In the genomic region with DNA sequence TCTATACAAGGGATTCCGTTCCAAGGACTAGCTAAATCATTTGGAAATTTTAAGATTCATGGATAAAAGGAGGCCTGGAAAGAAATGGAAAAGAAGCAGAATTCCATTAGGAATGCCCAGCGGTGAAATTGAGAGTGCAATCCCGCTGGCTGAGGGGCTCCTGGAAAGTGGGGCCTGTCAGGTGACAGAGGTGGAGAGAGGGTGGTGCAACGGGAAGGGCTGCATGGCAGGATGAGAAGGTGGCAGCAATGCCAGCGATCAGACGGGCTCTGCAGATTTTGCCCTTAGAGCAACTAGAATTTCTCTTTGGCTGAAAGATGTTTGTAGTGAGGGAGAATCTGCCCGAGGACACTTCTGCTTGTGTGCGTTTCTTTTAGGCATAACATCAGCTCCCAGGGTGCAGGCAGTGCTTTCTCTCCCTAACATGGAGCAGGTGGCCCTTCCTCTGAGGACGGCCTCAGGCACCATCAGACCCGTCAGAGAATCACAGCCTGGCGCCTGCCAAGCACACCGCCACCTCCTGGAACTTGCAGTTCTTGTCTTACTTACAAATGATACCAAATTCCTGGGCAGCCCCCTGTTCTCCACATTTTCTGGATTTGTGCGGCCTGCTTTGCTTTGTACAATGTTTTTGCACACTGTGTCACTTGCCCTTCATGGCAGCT, we compare ENCODE assay signal across 17 cellular contexts.
DNase-seq lines count a peak whose midpoint lies in the region; ATAC-seq, FAIRE-seq and TF ChIP-seq lines count a peak whose summit lies in the region.
"Had no signal": no experiment of that assay in that cellular context is flagged by ENCODE, and none has a peak within 500 bp of the region (broad histone marks: within the 10 kb centered on the region; RNA-seq: fewer than 3 reads in every experiment).

No MANE protein-coding gene starts in this region.

- no peak overlapping the region for H3K9ac ChIP-seq in mesendoderm (ENCODE audit: low read length)

- H3K4ac ChIP-seq in mesendoderm (ENCODE audit: low read depth, low read length), result no peak overlapping the region

- H2BK120ac ChIP-seq in mesendoderm (ENCODE audit: low read depth, low read length), result no peak overlapping the region

- no peak overlapping the region for H2BK5ac ChIP-seq in mesendoderm (ENCODE audit: low read length)

- H3K4me3 Mint-ChIP-seq in WTC11, result no peak overlapping the region
- H3K4me3 Mint-ChIP-seq: activated naive CD8-positive, alpha-beta T cell treated with anti-CD3 and anti-CD28 coated beads, Interleukin-2, amount 50 U/mL, for 24 hours; dendritic cell treated with granulocyte-macrophage colony-stimulating factor and Interleukin-4, amounts not matched to agents 40 ng/mL and 50 ng/mL, for 4 days; stimulated activated effector memory CD8-positive, alpha-beta T cell treated with anti-CD3 and anti-CD28 coated beads, Interleukin-12 subunit alpha, Interleukin-12 subunit beta, amount 100 ng/mL, for 72 hours had no signal

- no peaks in the 10 kb centered on the region for H3K36me3 ChIP-seq in mesendoderm (ENCODE audit: control insufficient read depth, insufficient read depth, low read length)
- H3K36me3 ChIP-seq in small intestine (ENCODE audit: control insufficient read depth in 2 of 2, insufficient read depth in 2 of 2, low read length in 2 of 2), result no peaks in the 10 kb centered on the region
- H3K36me3 ChIP-seq: SJSA1 had no signal

- H3K4me1 Mint-ChIP-seq in WTC11, result no peaks in the 10 kb centered on the region
- H3K4me1 Mint-ChIP-seq: activated naive CD8-positive, alpha-beta T cell treated with anti-CD3 and anti-CD28 coated beads, Interleukin-2, amount 50 U/mL, for 24 hours; stimulated activated effector memory CD8-positive, alpha-beta T cell treated with anti-CD3 and anti-CD28 coated beads, Interleukin-12 subunit alpha, Interleukin-12 subunit beta, amount 100 ng/mL, for 72 hours had no signal

- no peak for FAIRE-seq in small intestine (lab: Jason Lieb, UNC)
- FAIRE-seq: G401.6 had no signal

- no peak overlapping the region for H3K18ac ChIP-seq in mesendoderm (ENCODE audit: low read length)

- ATAC-seq in WTC11, result peak; percentile 55
- no peak for ATAC-seq in GM18519 (IDR thresholded peaks at IDR 0.05; ENCODE audit: low FRiP score, unreplicated experiment)
- ATAC-seq: activated naive CD8-positive, alpha-beta T cell treated with anti-CD3 and anti-CD28 coated beads, Interleukin-2, amount 50 U/mL, for 24 hours; stimulated activated effector memory CD8-positive, alpha-beta T cell treated with anti-CD3 and anti-CD28 coated beads, Interleukin-12 subunit alpha, Interleukin-12 subunit beta, amount 100 ng/mL, for 72 hours had no signal

- CTCF ChIA-PET in WTC11 (lab: Charles Lee), result no interaction called here

- no peak overlapping the region for H3K27ac Mint-ChIP-seq in WTC11
- H3K27ac Mint-ChIP-seq: activated naive CD8-positive, alpha-beta T cell treated with anti-CD3 and anti-CD28 coated beads, Interleukin-2, amount 50 U/mL, for 24 hours; dendritic cell treated with granulocyte-macrophage colony-stimulating factor and Interleukin-4, amounts not matched to agents 40 ng/mL and 50 ng/mL, for 4 days; stimulated activated effector memory CD8-positive, alpha-beta T cell treated with anti-CD3 and anti-CD28 coated beads, Interleukin-12 subunit alpha, Interleukin-12 subunit beta, amount 100 ng/mL, for 72 hours had no signal

- H3K27ac ChIP-seq in mesendoderm (ENCODE audit: low read depth, low read length) (no peak overlapping the region), small intestine (ENCODE audit: low read depth in 1 of 2, low read length in 1 of 2) (no peak overlapping the region)
- H3K27ac ChIP-seq: psoas muscle, SJSA1 had no signal

- H3K27me3 ChIP-seq in mesendoderm (ENCODE audit: insufficient read depth, low read length, poor library complexity), result no peaks in the 10 kb centered on the region
- no peaks in the 10 kb centered on the region for H3K27me3 ChIP-seq in small intestine (ENCODE audit: control insufficient read depth in 2 of 2, insufficient read depth in 2 of 2, low read length in 2 of 2)
- H3K27me3 ChIP-seq: SJSA1 had no signal

- H2BK15ac ChIP-seq in mesendoderm (replicated peaks; ENCODE audit: low read depth), result no peak overlapping the region

- H2AK5ac ChIP-seq in mesendoderm (ENCODE audit: low read length), result no peak overlapping the region

- no peak overlapping the region for H3K56ac ChIP-seq in mesendoderm (ENCODE audit: low read length)

- no peak overlapping the region for H3K23ac ChIP-seq in mesendoderm (ENCODE audit: low read length)

- TF ChIP-seq CTCF in AG10803 (conservative IDR thresholded peaks at IDR 0.05; ENCODE audit: low read length), result 0 out of 2 replicates have a peak, but pooled peaks have one; percentile 10
- TF ChIP-seq CTCF in WTC11 (IDR thresholded peaks at IDR 0.05), result no peak

- H3K9me3 ChIP-seq in small intestine (ENCODE audit: control insufficient read depth, low read depth), result no peaks in the 10 kb centered on the region
- H3K9me3 ChIP-seq: psoas muscle, SJSA1 had no signal

- DNase-seq in AG10803 (ENCODE audit: low read depth) (no peak), G401 (ENCODE audit: low spot score) (peak; percentile 8), WTC11 (ENCODE audit: low spot score) (peak; percentile 33), mesendoderm (peak; percentile 28), MV-4-11 (lab: John Stamatoyannopoulos, UW) (no peak), small intestine (no peak)
- no peak for DNase-seq in activated T-cell treated with anti-CD3 and anti-CD28 coated beads, Interleukin-2, amount 50 U/mL, for 1 hour
- DNase-seq: activated CD8-positive, alpha-beta memory T cell treated with anti-CD3 and anti-CD28 coated beads, Interleukin-2, amount 50 U/mL, for 4 hours; activated naive CD8-positive, alpha-beta T cell treated with anti-CD3 and anti-CD28 coated beads, Interleukin-2, amount 50 U/mL, for 24 hours; NCI-H1092 treated with DMSO at 0.1 percent for 48 hours; NCI-H774; psoas muscle had no signal

- POLR2A ChIA-PET in WTC11 (lab: Charles Lee), result no interaction called here

- no peaks in the 10 kb centered on the region for H3K4me1 ChIP-seq in mesendoderm (ENCODE audit: control insufficient read depth, low read depth, low read length)
- H3K4me1 ChIP-seq in small intestine (ENCODE audit: control insufficient read depth in 2 of 2, insufficient read depth in 1 of 2, low read depth in 1 of 2, low read length in 1 of 2), result no peaks in the 10 kb centered on the region

- H4K8ac ChIP-seq in mesendoderm (ENCODE audit: low read depth, low read length), result no peak overlapping the region

- no peaks in the 10 kb centered on the region for H3K36me3 Mint-ChIP-seq in WTC11
- H3K36me3 Mint-ChIP-seq: stimulated activated effector memory CD8-positive, alpha-beta T cell treated with anti-CD3 and anti-CD28 coated beads, Interleukin-12 subunit alpha, Interleukin-12 subunit beta, amount 100 ng/mL, for 72 hours had no signal

- H3K4me3 ChIP-seq in AG10803 (ENCODE audit: low read length) (no peak overlapping the region), mesendoderm (ENCODE audit: low read length) (no peak overlapping the region), small intestine (ENCODE audit: low read depth in 1 of 2, low read length in 2 of 2) (no peak overlapping the region)
- H3K4me3 ChIP-seq: psoas muscle, SJSA1 had no signal

- no peaks in the 10 kb centered on the region for H3K79me2 ChIP-seq in mesendoderm (ENCODE audit: control insufficient read depth, insufficient read depth, low read length)

- peaks cover 10% of the 10 kb centered on the region for H3K9me3 Mint-ChIP-seq in WTC11
- H3K9me3 Mint-ChIP-seq: activated naive CD8-positive, alpha-beta T cell treated with anti-CD3 and anti-CD28 coated beads, Interleukin-2, amount 50 U/mL, for 24 hours; stimulated activated effector memory CD8-positive, alpha-beta T cell treated with anti-CD3 and anti-CD28 coated beads, Interleukin-12 subunit alpha, Interleukin-12 subunit beta, amount 100 ng/mL, for 72 hours had no signal

- H3K27me3 Mint-ChIP-seq in WTC11 (ENCODE audit: low read depth), result no peaks in the 10 kb centered on the region; the same call in 1 of the 2 replicates
- H3K27me3 Mint-ChIP-seq: activated naive CD8-positive, alpha-beta T cell treated with anti-CD3 and anti-CD28 coated beads, Interleukin-2, amount 50 U/mL, for 24 hours had no signal

- in situ Hi-C loops in G401 (cut with HindIII; ENCODE audit: low sequenced_read_pairs), result no loop called here

- no peak overlapping the region for H4K5ac ChIP-seq in mesendoderm (ENCODE audit: low read length)

- WGBS in mesendoderm (ENCODE audit: extremely low coverage, insufficient coverage, low lambda C conversion rate), result no CpG with 5 or more reads among the region's 13 CpGs
- 66 to 80% (median 69%) methylated on average over 13 of the region's 13 CpGs for WGBS in small intestine, 3 donors

- no peaks in the 10 kb centered on the region for H3K79me1 ChIP-seq in mesendoderm (ENCODE audit: low read length)

- no peak overlapping the region for H3K4me2 ChIP-seq in mesendoderm (ENCODE audit: low read length)

TF ChIP-seq in WTC11, 78 proteins besides CTCF, POLR2A, EP300 and RAD21 (continues in another document):
- TF ChIP-seq ZNF232 (CRISPR knock-in tag; IDR thresholded peaks at IDR 0.05), result no peak
- no peak for TF ChIP-seq NR3C1 (CRISPR knock-in tag; conservative IDR thresholded peaks at IDR 0.05; ENCODE audit: low read depth)
- no peak for TF ChIP-seq SMAD4 (CRISPR knock-in tag; IDR thresholded peaks at IDR 0.05)
- TF ChIP-seq, protein P1, sequence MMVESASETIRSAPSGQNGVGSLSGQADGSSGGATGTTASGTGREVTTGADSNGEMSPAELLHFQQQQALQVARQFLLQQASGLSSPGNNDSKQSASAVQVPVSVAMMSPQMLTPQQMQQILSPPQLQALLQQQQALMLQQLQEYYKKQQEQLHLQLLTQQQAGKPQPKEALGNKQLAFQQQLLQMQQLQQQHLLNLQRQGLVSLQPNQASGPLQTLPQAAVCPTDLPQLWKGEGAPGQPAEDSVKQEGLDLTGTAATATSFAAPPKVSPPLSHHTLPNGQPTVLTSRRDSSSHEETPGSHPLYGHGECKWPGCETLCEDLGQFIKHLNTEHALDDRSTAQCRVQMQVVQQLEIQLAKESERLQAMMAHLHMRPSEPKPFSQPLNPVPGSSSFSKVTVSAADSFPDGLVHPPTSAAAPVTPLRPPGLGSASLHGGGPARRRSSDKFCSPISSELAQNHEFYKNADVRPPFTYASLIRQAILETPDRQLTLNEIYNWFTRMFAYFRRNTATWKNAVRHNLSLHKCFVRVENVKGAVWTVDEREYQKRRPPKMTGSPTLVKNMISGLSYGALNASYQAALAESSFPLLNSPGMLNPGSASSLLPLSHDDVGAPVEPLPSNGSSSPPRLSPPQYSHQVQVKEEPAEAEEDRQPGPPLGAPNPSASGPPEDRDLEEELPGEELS (CRISPR knock-in tag; IDR thresholded peaks at IDR 0.05), result no peak

Comparison
In these comparisons a context has a peak if more than half of its experiments do, and no peak if none do; other contexts are left out.
1. DNase-seq: peak in G401 (single experiment), WTC11 (single experiment) and mesendoderm (single experiment); none in AG10803 (single experiment), MV-4-11 (single experiment), activated T-cell treated with anti-CD3 and anti-CD28 coated beads, Interleukin-2, amount 50 U/mL, for 1 hour (single experiment) and small intestine (single experiment).